In genomic region chr11:70768346-70769095, GRCh38 we compare ENCODE assay signal across 15 cellular contexts.
DNase-seq lines count a peak whose midpoint lies in the region.
"Had no signal": no experiment of that assay in that cellular context is flagged by ENCODE, and none has a peak within 500 bp of the region (broad histone marks: within the 10 kb centered on the region; RNA-seq: fewer than 3 reads in every experiment).

No MANE protein-coding gene starts in this region.

- intact Hi-C loops in posterior vena cava (cut with DNase I), result no loop called here
- intact Hi-C loops in activated naive CD4-positive, alpha-beta T cell treated with anti-CD3 and anti-CD28 coated beads for 36 hours (cut with micrococcal nuclease), result no loop called here

- CTCF ChIA-PET in activated naive CD4-positive, alpha-beta T cell treated with anti-CD3 and anti-CD28 coated beads, Interleukin-2, amount 10 ng/mL, durations not matched to agents 7 days and 5 days (lab: Charles Lee), result no interaction called here
- CTCF ChIA-PET in activated naive CD4-positive, alpha-beta T cell treated with anti-CD3 and anti-CD28 coated beads for 36 hours (lab: Charles Lee), result no interaction called here

- DNase-seq in activated effector memory CD4-positive, alpha-beta T cell treated with anti-CD3 and anti-CD28 coated beads, Interleukin-2, amount 50 U/mL, for 16 hours, result peak; percentile 17
- DNase-seq in activated effector memory CD4-positive, alpha-beta T cell treated with Interleukin-2 at 50 U/mL for 16 hours, result no peak
- peak; percentile 56 for DNase-seq in posterior vena cava (ENCODE audit: low spot score)
- no peak for DNase-seq in activated naive CD4-positive, alpha-beta T cell treated with anti-CD3 and anti-CD28 coated beads, Interleukin-2, amount 10 ng/mL, durations not matched to agents 7 days and 5 days
- no peak for DNase-seq in activated naive CD4-positive, alpha-beta T cell treated with anti-CD3 and anti-CD28 coated beads for 36 hours
- DNase-seq: CD4-positive, CD25-positive, alpha-beta regulatory T cell; CD8-positive, alpha-beta T cell; DMS153; DND-41; GOT3 had no signal

- H3K27ac Mint-ChIP-seq in activated naive CD4-positive, alpha-beta T cell treated with anti-CD3 and anti-CD28 coated beads, Interleukin-2, amount 10 ng/mL, durations not matched to agents 7 days and 5 days, result no peak overlapping the region
- no peak overlapping the region for H3K27ac Mint-ChIP-seq in activated naive CD4-positive, alpha-beta T cell treated with anti-CD3 and anti-CD28 coated beads for 36 hours
- H3K27ac Mint-ChIP-seq: B cell; CD4-positive, CD25-positive, alpha-beta regulatory T cell; CD8-positive, alpha-beta T cell had no signal

- peak overlapping the region; percentile 39 for H3K27ac ChIP-seq in cingulate gyrus (ENCODE audit: low read depth, low read length)
- H3K27ac ChIP-seq: 22Rv1, BLaER1, C4-2B had no signal

- H3K27me3 Mint-ChIP-seq in activated naive CD4-positive, alpha-beta T cell treated with anti-CD3 and anti-CD28 coated beads, Interleukin-2, amount 10 ng/mL, durations not matched to agents 7 days and 5 days, result no peaks in the 10 kb centered on the region
- no peaks in the 10 kb centered on the region for H3K27me3 Mint-ChIP-seq in activated naive CD4-positive, alpha-beta T cell treated with anti-CD3 and anti-CD28 coated beads for 36 hours (ENCODE audit: low read depth)
- H3K27me3 Mint-ChIP-seq: B cell; CD4-positive, CD25-positive, alpha-beta regulatory T cell had no signal

- peaks cover 3% of the 10 kb centered on the region for H3K9me3 Mint-ChIP-seq in activated naive CD4-positive, alpha-beta T cell treated with anti-CD3 and anti-CD28 coated beads, Interleukin-2, amount 10 ng/mL, durations not matched to agents 7 days and 5 days
- peaks cover 4% of the 10 kb centered on the region for H3K9me3 Mint-ChIP-seq in activated naive CD4-positive, alpha-beta T cell treated with anti-CD3 and anti-CD28 coated beads for 36 hours
- H3K9me3 Mint-ChIP-seq: CD8-positive, alpha-beta T cell had no signal

- no peaks in the 10 kb centered on the region for H3K36me3 Mint-ChIP-seq in activated naive CD4-positive, alpha-beta T cell treated with anti-CD3 and anti-CD28 coated beads, Interleukin-2, amount 10 ng/mL, durations not matched to agents 7 days and 5 days
- no peaks in the 10 kb centered on the region for H3K36me3 Mint-ChIP-seq in activated naive CD4-positive, alpha-beta T cell treated with anti-CD3 and anti-CD28 coated beads for 36 hours (ENCODE audit: low read depth)
- H3K36me3 Mint-ChIP-seq: CD4-positive, CD25-positive, alpha-beta regulatory T cell; CD8-positive, alpha-beta T cell had no signal

- H3K4me1 Mint-ChIP-seq in activated naive CD4-positive, alpha-beta T cell treated with anti-CD3 and anti-CD28 coated beads, Interleukin-2, amount 10 ng/mL, durations not matched to agents 7 days and 5 days, result no peaks in the 10 kb centered on the region
- no peaks in the 10 kb centered on the region for H3K4me1 Mint-ChIP-seq in activated naive CD4-positive, alpha-beta T cell treated with anti-CD3 and anti-CD28 coated beads for 36 hours (ENCODE audit: low read depth)
- H3K4me1 Mint-ChIP-seq: B cell; CD4-positive, CD25-positive, alpha-beta regulatory T cell had no signal

- H3K4me3 Mint-ChIP-seq in activated naive CD4-positive, alpha-beta T cell treated with anti-CD3 and anti-CD28 coated beads, Interleukin-2, amount 10 ng/mL, durations not matched to agents 7 days and 5 days, result no peak overlapping the region
- H3K4me3 Mint-ChIP-seq in activated naive CD4-positive, alpha-beta T cell treated with anti-CD3 and anti-CD28 coated beads for 36 hours, result no peak overlapping the region
- H3K4me3 Mint-ChIP-seq: B cell; CD4-positive, CD25-positive, alpha-beta regulatory T cell; CD8-positive, alpha-beta T cell had no signal

Comparison
In these comparisons a context has a peak if more than half of its experiments do, and no peak if none do; other contexts are left out.
1. DNase-seq: peak in activated effector memory CD4-positive, alpha-beta T cell treated with anti-CD3 and anti-CD28 coated beads, Interleukin-2, amount 50 U/mL, for 16 hours (single experiment) and posterior vena cava (single experiment); none in activated effector memory CD4-positive, alpha-beta T cell treated with Interleukin-2 at 50 U/mL for 16 hours (single experiment), activated naive CD4-positive, alpha-beta T cell treated with anti-CD3 and anti-CD28 coated beads, Interleukin-2, amount 10 ng/mL, durations not matched to agents 7 days and 5 days (single experiment) and activated naive CD4-positive, alpha-beta T cell treated with anti-CD3 and anti-CD28 coated beads for 36 hours (single experiment).